ENCODE assay signal across 10 cellular contexts in the genomic region with DNA sequence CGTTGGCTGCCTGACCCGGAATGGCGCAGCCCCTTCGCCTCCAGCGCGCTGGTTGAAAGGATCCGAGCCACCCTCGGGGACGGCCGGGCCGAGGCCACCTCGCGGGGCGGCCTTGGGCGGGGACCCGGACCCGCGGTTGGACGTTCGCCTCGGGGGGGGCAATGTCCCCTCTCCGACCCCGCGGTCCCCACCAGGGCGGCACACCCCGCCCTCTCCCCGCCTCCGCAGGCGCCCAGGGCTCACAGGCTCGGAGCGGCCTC. TPM values are rescaled to one million over a fixed set of nuclear protein-coding genes. Genes with fewer than 3 reads are reported as not detected.
DNase-seq lines count a peak whose midpoint lies in the region; ATAC-seq, FAIRE-seq and TF ChIP-seq lines count a peak whose summit lies in the region.
"Had no signal": no experiment of that assay in that cellular context is flagged by ENCODE, and none has a peak within 500 bp of the region (broad histone marks: within the 10 kb centered on the region; RNA-seq: fewer than 3 reads in every experiment).

No MANE protein-coding gene starts in this region.

- no peak for DNase-seq in A549 (ENCODE audit: low read depth in 1 of 2, low spot score in 1 of 2)
- DNase-seq in Panc1 (ENCODE audit: low read depth, low spot score): no peak
- no peak for DNase-seq in heart right ventricle
- no peak for DNase-seq in prostate gland (ENCODE audit: low spot score)
- DNase-seq in NCI-H82 (lab: John Stamatoyannopoulos, UW): no peak
- DNase-seq in H54 (ENCODE audit: insufficient read length, low spot score): no peak
- DNase-seq in NAMALWA (ENCODE audit: low spot score): no peak
- no peak for DNase-seq in NCI-H2029 treated with DMSO at 0.1 percent for 48 hours (lab: John Stamatoyannopoulos, UW)
- DNase-seq: NCI-H526 had no signal

- H3K36me3 ChIP-seq in Panc1 (ENCODE audit: control insufficient read depth, insufficient read depth, low read length): no peaks in the 10 kb centered on the region
- H3K36me3 ChIP-seq in heart right ventricle: no peaks in the 10 kb centered on the region
- no peaks in the 10 kb centered on the region for H3K36me3 ChIP-seq in prostate gland

- H3K27me3 ChIP-seq in Panc1 (ENCODE audit: control insufficient read depth, insufficient read depth, low read length) (no peaks in the 10 kb centered on the region), heart right ventricle (peaks cover 16 to 62% (median 35%) of the 10 kb centered on the region in 7 donors), prostate gland (replicated peaks; ENCODE audit: insufficient read depth) (peaks cover 6% of the 10 kb centered on the region)

- H3K27ac ChIP-seq in A549 (peak overlapping the region; percentile 34 to 74; a peak in 5 of 6 replicates), Panc1 (ENCODE audit: low read length) (no peak overlapping the region), heart right ventricle (peak overlapping the region in 7 of 10 donors; percentile 33 to 69 (median 43)), prostate gland (no peak overlapping the region)

- H3K4me3 ChIP-seq in A549 (peak overlapping the region; percentile 59), Panc1 (ENCODE audit: low read depth in 2 of 2, low read length in 2 of 2) (peak overlapping the region in 1 of 2 experiments; percentile 44; a peak in 2 of 4 replicates), heart right ventricle (peak overlapping the region; percentile 28 to 65 (median 54)), prostate gland (peak overlapping the region; percentile 27 to 39)

- BruUV-seq in Panc1 (replicated peaks; lab: Mats Ljungman, UMichigan): no TSS peak

- peaks cover 12% of the 10 kb centered on the region for H3K4me1 ChIP-seq in A549
- H3K4me1 ChIP-seq in Panc1 (ENCODE audit: control insufficient read depth, insufficient read depth, low read length): peaks cover 6% of the 10 kb centered on the region
- peaks cover 5 to 19% (median 14%) of the 10 kb centered on the region in 9 donors for H3K4me1 ChIP-seq in heart right ventricle
- H3K4me1 ChIP-seq in prostate gland (replicated peaks): peaks cover 12% of the 10 kb centered on the region

- FAIRE-seq in A549 (lab: Jason Lieb, UNC) (no peak), H54 (lab: Jason Lieb, UNC) (no peak)
- FAIRE-seq: colon had no signal

- intact Hi-C loops in Panc1 (cut with micrococcal nuclease; ENCODE audit: unreplicated experiment) (no loop called here), heart right ventricle (cut with DNase I) (no loop called here), prostate gland (cut with DNase I) (no loop called here)

- in situ Hi-C loops in Panc1 (cut with HindIII; ENCODE audit: low pct_unique_long_range_greater_than_20kb, low sequenced_read_pairs): no loop called here

- POLR2A ChIA-PET in A549 (lab: Yijun Ruan, JAX): interaction anchor here (0.6 kb wide), 1 partner anchor 25 kb away, joined by 3 read pairs; no protein-coding TSS in a partner anchor
- POLR2A ChIA-PET in Panc1 (lab: Charles Lee): no interaction called here

- TF ChIP-seq EP300 in A549 (IDR thresholded peaks at IDR 0.05): no peak

- H3K4me2 ChIP-seq in A549: peak overlapping the region; percentile 100

- TF ChIP-seq CTCF in A549 (IDR thresholded peaks at IDR 0.05) (no peak), Panc1 (IDR thresholded peaks at IDR 0.05) (no peak), heart right ventricle (IDR thresholded peaks at IDR 0.05) (no peak), prostate gland (IDR thresholded peaks at IDR 0.05) (no peak)

- CTCF ChIA-PET in A549 (lab: Yijun Ruan, JAX) (interaction anchor here (6.4 to 6.7 kb wide), 2 partner anchors 18 to 76 kb away, joined by 36 to 37 read pairs; no protein-coding TSS in a partner anchor), Panc1 (lab: Charles Lee) (interaction anchor here (0.6 kb wide), 1 partner anchor 91 kb away, joined by 3 read pairs; no protein-coding TSS in a partner anchor)

- ATAC-seq in A549 (no peak), Panc1 (peak; percentile 17), heart right ventricle (peak in 1 of 8 donors; percentile 6)

- no peaks in the 10 kb centered on the region for H3K9me3 ChIP-seq in A549
- H3K9me3 ChIP-seq in Panc1 (ENCODE audit: control insufficient read depth, insufficient read depth, low read depth, low read length): no peaks in the 10 kb centered on the region
- no peaks in the 10 kb centered on the region for H3K9me3 ChIP-seq in heart right ventricle
- no peaks in the 10 kb centered on the region for H3K9me3 ChIP-seq in prostate gland

- TF ChIP-seq POLR2A in A549 (IDR thresholded peaks at IDR 0.05; ENCODE audit: low read length) (no peak), prostate gland (IDR thresholded peaks at IDR 0.05) (no peak), H54 (IDR thresholded peaks at IDR 0.05; ENCODE audit: low read depth, low read length) (no peak)

- no peak for TF ChIP-seq RAD21 in A549 (conservative IDR thresholded peaks at IDR 0.05 in 1 of 2, IDR thresholded peaks at IDR 0.05 in 1 of 2)

- WGBS in A549 (ENCODE audit: missing lambda C conversion rate): 40% methylated on average over 2 of the region's 31 CpGs
- 1% methylated on average over 24 to 31 of the region's 31 CpGs for WGBS in heart right ventricle, 2 donors
- WGBS in prostate gland: 2% methylated on average over 15 of the region's 31 CpGs

TF ChIP-seq in A549, 52 proteins besides CTCF, POLR2A, EP300 and RAD21:
- no peak for TF ChIP-seq ZC3H11A (IDR thresholded peaks at IDR 0.05)

RNA-seq across cellular contexts. Expression of gene SOX8, which starts 1.0 kb away (rescaled TPM):
- polyA plus RNA-seq in A549 (2011; rRNA removed) (0.06 and 0.07 TPM in 2 replicates), A549 (2017; fragmentation: RNase III; extraction: RNeasy Plus Mini Kit Qiagen cat#74134 plus additional on column Dnase treatment) (0.12 to 0.22 TPM (median 0.14 TPM) in 3 replicates), heart right ventricle (1 to 10 TPM in 1 of 2 donors, under 1 TPM in 1; 0.97 to 2.0 TPM)
- 0.15 and 0.26 TPM in 2 replicates for polyA plus RNA-seq in A549 (2012; cell fraction: cytosol; rRNA removed)
- polyA plus RNA-seq in A549 (2012; cell fraction: nucleus; rRNA removed): 0.31 and 0.41 TPM in 2 replicates
- not detected in 2 replicates for polyA minus RNA-seq in A549 (2011; rRNA and poly(A)+ RNA removed)
- total RNA-seq in Panc1 (2021; ENCODE audit: unreplicated experiment) (1.8 TPM), heart right ventricle (1 to 10 TPM in 5 of 10 donors, under 1 TPM in 5; 0.35 to 2.3 (median 0.97) TPM), prostate gland (10 to 100 TPM in 1 of 2 donors, under 1 TPM in 1; 0.59 to 11.9 TPM)
- polyA plus RNA-seq in Panc1 (2012; ENCODE audit: insufficient read length): 4.5 TPM

RNA-seq across cellular contexts. Expression of gene LMF1, which starts 9.7 kb away (rescaled TPM):
- 10.9 and 16.0 TPM in 2 replicates for polyA plus RNA-seq in A549 (2011; rRNA removed)
- polyA plus RNA-seq in A549 (2012; cell fraction: cytosol; rRNA removed): 4.1 and 7.4 TPM in 2 replicates
- polyA plus RNA-seq in A549 (2012; cell fraction: nucleus; rRNA removed): 25.0 and 30.2 TPM in 2 replicates
- 8.5 to 10.6 TPM (median 8.8 TPM) in 3 replicates for polyA plus RNA-seq in A549 (2017; fragmentation: RNase III; extraction: RNeasy Plus Mini Kit Qiagen cat#74134 plus additional on column Dnase treatment)
- 33.5 and 56.4 TPM in 2 replicates for polyA minus RNA-seq in A549 (2011; rRNA and poly(A)+ RNA removed)
- 24.3 TPM for total RNA-seq in Panc1 (2021; ENCODE audit: unreplicated experiment)
- 47.8 TPM for polyA plus RNA-seq in Panc1 (2012; ENCODE audit: insufficient read length)
- 10 to 100 TPM in 2 of 10 donors, 1 to 10 TPM in 8; 5.7 to 14.2 (median 7.6) TPM for total RNA-seq in heart right ventricle
- polyA plus RNA-seq in heart right ventricle: 10 to 100 TPM in 1 of 2 donors, 1 to 10 TPM in 1; 5.1 to 15.4 TPM
- total RNA-seq in prostate gland: 10 to 100 TPM; 86.1 to 87.5 TPM

Comparison
In these comparisons a context has a peak if more than half of its experiments do, and no peak if none do; other contexts are left out.
1. H3K27ac ChIP-seq: peak in A549 (2 of 2) and heart right ventricle (7 of 10); none in Panc1 (single experiment) and prostate gland (0 of 2).